8 cellular contexts compared by ENCODE assay signal in the genomic region with DNA sequence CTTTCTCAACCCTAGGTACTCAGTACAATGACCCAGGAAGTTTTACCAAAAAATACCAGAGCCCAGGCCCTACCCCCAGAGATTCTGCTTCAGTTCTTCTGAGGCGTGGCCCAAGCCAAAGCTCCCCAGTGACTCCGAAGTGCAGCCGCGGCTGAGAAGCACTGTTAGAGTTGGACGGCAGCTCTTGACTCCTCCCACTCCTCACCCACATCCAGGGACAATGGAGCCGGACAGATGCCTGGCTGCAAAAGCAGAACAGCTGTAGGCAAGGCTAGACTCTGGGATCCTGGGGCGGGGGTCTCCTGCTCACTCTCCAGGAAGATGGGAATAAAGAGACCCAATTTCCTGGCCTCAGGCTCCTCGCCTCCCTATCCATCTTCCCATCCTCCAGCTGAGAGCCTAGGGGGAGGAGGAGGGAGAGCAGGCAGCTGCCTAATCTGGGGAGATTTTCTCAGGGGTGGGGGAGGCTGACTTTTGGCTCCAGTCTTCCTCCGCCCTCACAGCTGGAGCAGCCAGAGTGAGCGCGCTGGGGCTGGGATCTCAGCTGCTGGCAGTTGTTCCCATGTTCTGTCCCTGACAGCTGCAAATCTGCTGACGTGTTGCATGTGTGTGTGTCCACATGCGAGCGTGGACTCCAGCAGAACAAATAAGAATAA.
A peak's percentile ranks its signal among the peaks of the same experiment; 100 is the strongest.
DNase-seq lines count a peak whose midpoint lies in the region; ATAC-seq, FAIRE-seq and TF ChIP-seq lines count a peak whose summit lies in the region.

No MANE protein-coding gene starts in this region.

- peak; percentile 92 for DNase-seq in NCI-H1105 (lab: John Stamatoyannopoulos, UW)
- peak; percentile 93 to 97 (median 96) for DNase-seq in body of pancreas
- peak; percentile 22 for DNase-seq in kidney tubule cell (ENCODE audit: low spot score)
- peak; percentile 37 for DNase-seq in superior temporal gyrus (ENCODE audit: extremely low spot score)
- DNase-seq in GM12891 (ENCODE audit: insufficient read length, low spot score), result no peak
- DNase-seq in natural killer cell treated with Interleukin-12 subunit alpha and Interleukin-12 subunit beta and Interleukin-15 and Interleukin-18, amount 100 ng/mL, for 72 hours (ENCODE audit: low spot score), result no peak
- DNase-seq in CD14-positive monocyte (ENCODE audit: low spot score), result no peak

- 15 to 24% methylated on average over 13 to 14 of the region's 14 CpGs for WGBS in body of pancreas, 2 donors

- H3K4me3 Mint-ChIP-seq in natural killer cell treated with Interleukin-12 subunit alpha and Interleukin-12 subunit beta and Interleukin-15 and Interleukin-18, amount 100 ng/mL, for 72 hours, result no peak overlapping the region
- H3K4me3 Mint-ChIP-seq in CD14-positive monocyte, result no peak overlapping the region

- intact Hi-C loops in body of pancreas (cut with DNase I), result no loop called here
- intact Hi-C loops in CD14-positive monocyte (cut with micrococcal nuclease), result no loop called here

- H3K27ac ChIP-seq in body of pancreas, result peak overlapping the region; percentile 75 to 91 (median 82)

- no peaks in the 10 kb centered on the region for H3K9me3 ChIP-seq in body of pancreas

- no peaks in the 10 kb centered on the region for H3K27me3 ChIP-seq in body of pancreas

- peaks cover 11 to 15% of the 10 kb centered on the region in 2 donors for H3K27me3 Mint-ChIP-seq in natural killer cell treated with Interleukin-12 subunit alpha and Interleukin-12 subunit beta and Interleukin-15 and Interleukin-18, amount 100 ng/mL, for 72 hours
- H3K27me3 Mint-ChIP-seq in CD14-positive monocyte (ENCODE audit: low read depth in 3 of 3), result peaks cover 0 to 8% (median 2%) of the 10 kb centered on the region in 3 donors

- peak in 3 of 7 experiments; percentile 19 to 27 (median 20) for TF ChIP-seq CTCF in body of pancreas (IDR thresholded peaks at IDR 0.05)
- no peak for TF ChIP-seq CTCF in CD14-positive monocyte (IDR thresholded peaks at IDR 0.05)

- H3K9me3 Mint-ChIP-seq in natural killer cell treated with Interleukin-12 subunit alpha and Interleukin-12 subunit beta and Interleukin-15 and Interleukin-18, amount 100 ng/mL, for 72 hours, result no peaks in the 10 kb centered on the region
- H3K9me3 Mint-ChIP-seq in CD14-positive monocyte, result no peaks in the 10 kb centered on the region

- H3K4me1 Mint-ChIP-seq in natural killer cell treated with Interleukin-12 subunit alpha and Interleukin-12 subunit beta and Interleukin-15 and Interleukin-18, amount 100 ng/mL, for 72 hours (ENCODE audit: low read depth in 2 of 2), result no peaks in the 10 kb centered on the region
- peaks cover 11% of the 10 kb centered on the region for H3K4me1 Mint-ChIP-seq in CD14-positive monocyte

- TF ChIP-seq POLR2A in body of pancreas (IDR thresholded peaks at IDR 0.05), result peak in 2 of 3 donors; percentile 48 to 54
- TF ChIP-seq POLR2A in GM12891 (IDR thresholded peaks at IDR 0.05; ENCODE audit: low read depth, low read length), result no peak

- no peak for FAIRE-seq in GM12891 (lab: Jason Lieb, UNC)

- peak; percentile 94 for ATAC-seq in body of pancreas
- ATAC-seq in natural killer cell treated with Interleukin-12 subunit alpha and Interleukin-12 subunit beta and Interleukin-15 and Interleukin-18, amount 100 ng/mL, for 72 hours, result no peak
- ATAC-seq in GM18909 (IDR thresholded peaks at IDR 0.05; ENCODE audit: poor library complexity, unreplicated experiment), result no peak

- H3K27ac Mint-ChIP-seq in natural killer cell treated with Interleukin-12 subunit alpha and Interleukin-12 subunit beta and Interleukin-15 and Interleukin-18, amount 100 ng/mL, for 72 hours, result no peak overlapping the region
- peak overlapping the region in 1 of 7 donors; percentile 26 for H3K27ac Mint-ChIP-seq in CD14-positive monocyte

- H3K4me1 ChIP-seq in body of pancreas, result peaks cover 49% of the 10 kb centered on the region

- H3K36me3 ChIP-seq in body of pancreas (replicated peaks in 1 of 2; ENCODE audit: insufficient read depth in 1 of 2, low read depth in 2 of 2), result no peaks in the 10 kb centered on the region

- no peak overlapping the region for H3K4me3 ChIP-seq in body of pancreas

- H3K36me3 Mint-ChIP-seq in natural killer cell treated with Interleukin-12 subunit alpha and Interleukin-12 subunit beta and Interleukin-15 and Interleukin-18, amount 100 ng/mL, for 72 hours, result no peaks in the 10 kb centered on the region
- no peaks in the 10 kb centered on the region for H3K36me3 Mint-ChIP-seq in CD14-positive monocyte

TF ChIP-seq in GM12891, 5 proteins besides CTCF, POLR2A, EP300 and RAD21:
- TF ChIP-seq SPI1 (IDR thresholded peaks at IDR 0.05; ENCODE audit: low read depth, low read length), result no peak
- no peak for TF ChIP-seq TAF1 (IDR thresholded peaks at IDR 0.05; ENCODE audit: low read depth, low read length)
- TF ChIP-seq PAX5 (IDR thresholded peaks at IDR 0.05; ENCODE audit: insufficient read depth, low read length, severe bottlenecking), result no peak
- no peak for TF ChIP-seq POLR2AphosphoS5 (IDR thresholded peaks at IDR 0.05; ENCODE audit: low read depth, low read length)
- no peak for TF ChIP-seq POU2F2 (IDR thresholded peaks at IDR 0.05; ENCODE audit: low read depth, low read length)

Comparison
In these comparisons a context has a peak if more than half of its experiments do, and no peak if none do; other contexts are left out.
1. DNase-seq: peak in NCI-H1105 (single experiment), body of pancreas (4 of 4), kidney tubule cell (single experiment) and superior temporal gyrus (single experiment); none in GM12891 (single experiment), natural killer cell treated with Interleukin-12 subunit alpha and Interleukin-12 subunit beta and Interleukin-15 and Interleukin-18, amount 100 ng/mL, for 72 hours (single experiment) and CD14-positive monocyte (single experiment).